Comparison of ENCODE assay signal across 21 cellular contexts in genomic region chr11:11065396-11065795, GRCh38.
"Had no signal": no experiment of that assay in that cellular context is flagged by ENCODE, and none has a peak within 500 bp of the region (broad histone marks: within the 10 kb centered on the region; RNA-seq: fewer than 3 reads in every experiment).

No MANE protein-coding gene starts in this region.

- H3K9me3 Mint-ChIP-seq: naive thymus-derived CD8-positive, alpha-beta T cell had no signal

- H3K27ac ChIP-seq: dorsolateral prefrontal cortex, gastrocnemius medialis, right atrium auricular region, sigmoid colon, skin epidermis, stomach, thoracic aorta, transverse colon had no signal

- ATAC-seq: esophagus mucosa; gastrocnemius medialis; left lobe of liver; mucosa of descending colon; naive thymus-derived CD8-positive, alpha-beta T cell had no signal

- H3K4me1 ChIP-seq: right atrium auricular region, stomach, transverse colon had no signal

- H3K4me3 Mint-ChIP-seq: naive thymus-derived CD8-positive, alpha-beta T cell had no signal

- H3K36me3 ChIP-seq: gastrocnemius medialis, right atrium auricular region, sigmoid colon, stomach, thoracic aorta, transverse colon had no signal

- DNase-seq: cortex of kidney; dorsolateral prefrontal cortex; effector CD8-positive, alpha-beta T cell; gastrocnemius medialis; glutamatergic neuron; mucosa of descending colon; naive thymus-derived CD8-positive, alpha-beta T cell; posterior cingulate gyrus; sigmoid colon; stimulated activated CD4-positive, alpha-beta T cell treated with anti-CD3 and anti-CD28 coated beads, Interleukin-2, amount 100 ng/mL, for 24 hours; stimulated activated CD4-positive, alpha-beta T cell treated with anti-CD3 and anti-CD28 coated beads, Interleukin-4, amount 100 ng/mL, for 4 hours; stimulated activated naive CD4-positive, alpha-beta T cell; stomach; substantia nigra; transverse colon had no signal

- FAIRE-seq: endometrium had no signal

- H3K27me3 ChIP-seq: dorsolateral prefrontal cortex, gastrocnemius medialis, right atrium auricular region, sigmoid colon, stomach, transverse colon had no signal

- H3K9me3 ChIP-seq: gastrocnemius medialis, mucosa of descending colon, right atrium auricular region, stomach, thoracic aorta, transverse colon had no signal

- H3K4me3 ChIP-seq: dorsolateral prefrontal cortex, gastrocnemius medialis, mucosa of descending colon, right atrium auricular region, sigmoid colon, skin epidermis, stomach, thoracic aorta, transverse colon had no signal
